9 cellular contexts compared by ENCODE assay signal in the genomic region with DNA sequence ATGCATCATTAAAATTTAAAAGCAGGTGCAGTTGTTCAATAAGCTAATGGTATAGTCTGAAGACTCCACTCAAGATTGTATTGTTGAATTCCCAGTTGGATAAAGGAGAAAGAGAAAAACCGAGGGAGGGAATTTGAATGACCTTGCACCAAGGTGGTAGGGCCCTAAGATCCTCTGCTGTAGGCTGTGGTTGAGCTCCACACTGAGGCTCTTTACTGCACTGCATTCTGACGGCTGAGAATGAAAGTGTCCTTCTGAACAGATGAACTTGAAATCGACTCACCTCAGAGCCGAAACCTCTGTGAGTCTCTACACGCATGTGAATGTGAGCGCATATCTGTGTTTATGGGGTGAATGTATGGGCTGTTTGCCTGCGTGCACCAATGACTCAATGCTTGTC.
DNase-seq lines count a peak whose midpoint lies in the region; ATAC-seq, FAIRE-seq and TF ChIP-seq lines count a peak whose summit lies in the region.
"Had no signal": no experiment of that assay in that cellular context is flagged by ENCODE, and none has a peak within 500 bp of the region (broad histone marks: within the 10 kb centered on the region; RNA-seq: fewer than 3 reads in every experiment).

No MANE protein-coding gene starts in this region.

- peaks cover 0 to 4% of the 10 kb centered on the region in 2 experiments; a peak in 2 of 4 replicates for H3K9me3 ChIP-seq in HCT116 (ENCODE audit: control insufficient read depth in 1 of 2, insufficient read depth in 1 of 2, low read depth in 1 of 2, low read length in 2 of 2)

- H3K36me3 Mint-ChIP-seq in osteocyte (ENCODE audit: unreplicated experiment): no peaks in the 10 kb centered on the region

- RAD21 ChIA-PET in HCT116 (lab: Charles Lee; ENCODE audit: low non-redundant PET in 1 of 2, low total read pairs in 2 of 2, uncharacterized antibody in 2 of 2, unreplicated experiment in 2 of 2): no interaction called here

- TF ChIP-seq CTCF in HCT116 (IDR thresholded peaks at IDR 0.05 in 2 of 3, conservative IDR thresholded peaks at IDR 0.05 in 1 of 3; ENCODE audit: borderline replicate concordance in 1 of 3, insufficient read depth in 1 of 3, low read depth in 2 of 3, low read length in 2 of 3) (peak in 2 of 3 experiments; percentile 43 to 56; a peak in 4 of 6 replicates), osteocyte (IDR thresholded peaks at IDR 0.05) (peak; percentile 73)

- no peaks in the 10 kb centered on the region for H3K79me2 ChIP-seq in HCT116 (ENCODE audit: insufficient read depth, low read length)

- CTCF ChIA-PET in HCT116 (lab: Charles Lee): no interaction called here

- no peak overlapping the region for H3K9ac ChIP-seq in HCT116 (ENCODE audit: low read length)

- no peak overlapping the region for H3K4me3 ChIP-seq in HCT116 (replicated peaks in 1 of 2; ENCODE audit: low read depth in 1 of 2, low read length in 2 of 2)

- no peaks in the 10 kb centered on the region for H3K9me3 Mint-ChIP-seq in osteocyte (ENCODE audit: unreplicated experiment)

- H3K27me3 Mint-ChIP-seq in osteocyte (ENCODE audit: unreplicated experiment): peaks cover 36% of the 10 kb centered on the region

- POLR2A ChIA-PET in HCT116 (lab: Charles Lee): no interaction called here

- TF ChIP-seq RAD21 in HCT116 (IDR thresholded peaks at IDR 0.05; ENCODE audit: low read depth): peak; percentile 64

- H3K36me3 ChIP-seq in HCT116 (ENCODE audit: control insufficient read depth in 1 of 2, insufficient read depth in 2 of 2, low read length in 2 of 2): no peaks in the 10 kb centered on the region

- peak overlapping the region; percentile 10 for H2AFZ ChIP-seq in HCT116 (ENCODE audit: low read depth, low read length, poor library complexity, severe bottlenecking)

- no peaks in the 10 kb centered on the region for H3K27me3 ChIP-seq in HCT116 (ENCODE audit: insufficient read depth, low read length)

- no TSS peak for BruUV-seq in HCT116 (replicated peaks; lab: Mats Ljungman, UMichigan)

- ATAC-seq in HCT116 (peak; percentile 83), HG03571 (IDR thresholded peaks at IDR 0.05; ENCODE audit: unreplicated experiment) (no peak)

- H3K4me2 ChIP-seq in HCT116 (ENCODE audit: low read length): peak overlapping the region; percentile 9; the same call in 1 of the 2 replicates

- no peak for FAIRE-seq in GM19239 (lab: Jason Lieb, UNC)

- H3K27ac ChIP-seq in HCT116 (ENCODE audit: low read depth, low read length): no peak overlapping the region

- no peak overlapping the region for H3K4me3 Mint-ChIP-seq in osteocyte (ENCODE audit: unreplicated experiment)

- no peak for TF ChIP-seq POLR2A in HCT116 (IDR thresholded peaks at IDR 0.05; ENCODE audit: borderline replicate concordance, extremely low read depth, insufficient read depth, insufficient read length)

- no peaks in the 10 kb centered on the region for H3K4me1 ChIP-seq in HCT116 (ENCODE audit: control insufficient read depth in 1 of 2, insufficient read depth in 2 of 2, low read length in 2 of 2)

- no peak overlapping the region for H3K27ac Mint-ChIP-seq in osteocyte (ENCODE audit: unreplicated experiment)

- DNase-seq in HCT116 (ENCODE audit: low read depth, low spot score) (peak; percentile 13), NCI-H2227 treated with DMSO at 0.1 percent for 48 hours (lab: John Stamatoyannopoulos, UW) (peak; percentile 46), dermis blood vessel endothelial cell (peak; percentile 41), osteocyte (ENCODE audit: extremely low spot score, unreplicated experiment) (no peak), AG08396 (ENCODE audit: low spot score) (no peak), activated gamma-delta T cell (lab: John Stamatoyannopoulos, UW) (no peak), GM19239 (ENCODE audit: insufficient read length, low spot score) (no peak)
- DNase-seq: left cardiac atrium had no signal

- intact Hi-C loops in HCT116 (cut with micrococcal nuclease): no loop called here

- H4K20me1 ChIP-seq in HCT116 (ENCODE audit: insufficient read depth): no peaks in the 10 kb centered on the region

- no peaks in the 10 kb centered on the region for H3K9me2 ChIP-seq in HCT116 (ENCODE audit: insufficient read depth)

- H3K4me1 Mint-ChIP-seq in osteocyte (ENCODE audit: unreplicated experiment): no peaks in the 10 kb centered on the region

TF ChIP-seq in HCT116, 20 proteins besides CTCF, POLR2A, EP300 and RAD21:
- no peak for TF ChIP-seq CBX3 (IDR thresholded peaks at IDR 0.05; ENCODE audit: low read depth)
- no peak for TF ChIP-seq ZBTB33 (IDR thresholded peaks at IDR 0.05; ENCODE audit: extremely low read depth, insufficient replicate concordance, low read length)
- no peak for TF ChIP-seq YY1 (IDR thresholded peaks at IDR 0.05; ENCODE audit: extremely low read depth, insufficient replicate concordance, low read depth, low read length)
- no peak for TF ChIP-seq TCF7L2 (IDR thresholded peaks at IDR 0.05; ENCODE audit: borderline replicate concordance, extremely low read depth, insufficient read depth, insufficient read length)
- TF ChIP-seq ATF3 (IDR thresholded peaks at IDR 0.05): no peak
- no peak for TF ChIP-seq ZNF274 (IDR thresholded peaks at IDR 0.05; ENCODE audit: low read depth, low read length)
- TF ChIP-seq EZH2phosphoT487 (IDR thresholded peaks at IDR 0.05; ENCODE audit: borderline replicate concordance): no peak
- TF ChIP-seq ELF1 (IDR thresholded peaks at IDR 0.05; ENCODE audit: borderline replicate concordance, low read depth): no peak
- TF ChIP-seq FOSL1 (IDR thresholded peaks at IDR 0.05; ENCODE audit: low read depth): no peak
- no peak for TF ChIP-seq SIN3A (IDR thresholded peaks at IDR 0.05; ENCODE audit: low read depth)
- no peak for TF ChIP-seq SRF (IDR thresholded peaks at IDR 0.05; ENCODE audit: low read depth)
- TF ChIP-seq EGR1 (IDR thresholded peaks at IDR 0.05; ENCODE audit: low read depth): no peak
- TF ChIP-seq REST (IDR thresholded peaks at IDR 0.05; ENCODE audit: low read depth): no peak
- no peak for TF ChIP-seq ZFX (IDR thresholded peaks at IDR 0.05)

Comparison
In these comparisons a context has a peak if more than half of its experiments do, and no peak if none do; other contexts are left out.
1. DNase-seq: peak in HCT116 (single experiment), NCI-H2227 treated with DMSO at 0.1 percent for 48 hours (single experiment) and dermis blood vessel endothelial cell (single experiment); none in osteocyte (single experiment), AG08396 (single experiment), activated gamma-delta T cell (single experiment) and GM19239 (single experiment).